ENCODE assay signal across 21 cellular contexts in the genomic region with DNA sequence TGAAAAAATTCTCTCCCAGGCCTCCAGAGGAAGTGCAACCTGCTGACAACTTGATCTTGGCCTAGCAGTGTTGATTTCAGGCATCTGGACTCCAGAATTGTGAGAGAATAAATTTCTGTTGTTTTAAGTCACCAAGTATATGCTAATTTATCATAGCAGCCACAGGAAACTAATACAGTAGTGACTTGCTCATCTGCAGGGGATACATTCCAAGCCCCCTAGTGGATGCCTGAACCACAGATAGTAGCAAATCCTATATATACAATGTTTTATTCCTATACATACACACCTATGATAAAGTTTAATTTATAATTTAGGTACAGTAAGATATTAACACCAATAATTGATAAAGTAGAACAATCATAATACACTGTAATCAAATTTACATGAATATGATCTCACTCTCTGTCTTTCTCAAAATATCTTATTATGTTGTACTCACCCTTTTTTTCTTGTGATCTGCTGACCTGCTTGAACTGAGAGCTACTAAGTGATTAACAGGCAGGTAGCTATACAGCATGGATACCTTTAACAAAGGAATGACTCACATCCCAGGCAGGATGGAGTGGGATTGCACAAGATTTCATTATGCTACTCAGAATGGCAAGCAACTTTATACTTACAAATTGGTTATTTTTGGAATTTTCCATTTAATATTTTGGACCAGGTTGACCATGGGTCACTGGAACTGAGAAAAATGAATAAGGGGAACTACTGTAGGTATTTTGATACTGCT.
DNase-seq lines count a peak whose midpoint lies in the region; ATAC-seq, FAIRE-seq and TF ChIP-seq lines count a peak whose summit lies in the region.
"Had no signal": no experiment of that assay in that cellular context is flagged by ENCODE, and none has a peak within 500 bp of the region (broad histone marks: within the 10 kb centered on the region; RNA-seq: fewer than 3 reads in every experiment).

No MANE protein-coding gene starts in this region.

- ATAC-seq in SK-N-SH treated with all-trans-retinoic acid at 6 μM for 48 hours = no peak
- peak; percentile 97 for ATAC-seq in foreskin keratinocyte
- ATAC-seq: activated T-cell treated with anti-CD3 and anti-CD28 coated beads, Interleukin-2, amount 50 U/mL, for 4 hours; stimulated activated naive B cell treated with anti-CD40 and anti-IgM and Interleukin-4, amounts not matched to agents 10 μg/mL and 1 μg/mL and 100 μg/mL, for 72 hours had no signal

- no peaks in the 10 kb centered on the region for H3F3A ChIP-seq in SK-N-SH (replicated peaks; ENCODE audit: insufficient read depth)

- H3K9me2 ChIP-seq in SK-N-SH = no peaks in the 10 kb centered on the region

- no peak overlapping the region for H3K9ac ChIP-seq in SK-N-SH
- H3K9ac ChIP-seq: parathyroid adenoma had no signal

- H3K4me1 ChIP-seq in SK-N-SH (ENCODE audit: control insufficient read depth in 1 of 2, insufficient read depth in 2 of 2, low read depth in 1 of 2, low read length in 1 of 2) (no peaks in the 10 kb centered on the region), foreskin keratinocyte (peaks cover 5% of the 10 kb centered on the region)
- H3K4me1 ChIP-seq: parathyroid adenoma, transverse colon had no signal

- no peak for FAIRE-seq in urothelium cell line (lab: Jason Lieb, UNC)

- H3K27ac ChIP-seq in SK-N-SH (ENCODE audit: low read depth in 2 of 2, low read length in 1 of 2) (no peak overlapping the region), RWPE1 (no peak overlapping the region), foreskin keratinocyte (no peak overlapping the region)
- H3K27ac ChIP-seq: cardiac muscle cell, parathyroid adenoma, transverse colon had no signal

- no peak overlapping the region for H3K4me2 ChIP-seq in SK-N-SH

- no peak overlapping the region for H3K4me3 ChIP-seq in SK-N-SH (ENCODE audit: low read depth in 2 of 2, low read length in 1 of 2)
- H3K4me3 ChIP-seq: cardiac muscle cell, transverse colon had no signal

- H3K27me3 ChIP-seq in SK-N-SH (ENCODE audit: insufficient read depth) (no peaks in the 10 kb centered on the region), foreskin keratinocyte (peaks cover 2% of the 10 kb centered on the region)
- H3K27me3 ChIP-seq: cardiac muscle cell, transverse colon had no signal

- no peaks in the 10 kb centered on the region for H4K20me1 ChIP-seq in SK-N-SH (ENCODE audit: insufficient read depth)

- no peaks in the 10 kb centered on the region for H3K79me2 ChIP-seq in SK-N-SH (ENCODE audit: insufficient read depth)
- H3K79me2 ChIP-seq: parathyroid adenoma had no signal

- POLR2A ChIA-PET in SK-N-SH (lab: Yijun Ruan, JAX) = no interaction called here
- POLR2A ChIA-PET in RWPE1 (lab: Yijun Ruan, JAX; ENCODE audit: low non-redundant PET) = no interaction called here

- CTCF ChIA-PET in SK-N-SH (lab: Yijun Ruan, JAX) = interaction anchor here (1.6 kb wide), 1 partner anchor 22 kb away, joined by 5 read pairs; no protein-coding TSS in a partner anchor
- CTCF ChIA-PET in RWPE1 (lab: Yijun Ruan, JAX) = interaction anchor here (0.6 kb wide), 1 partner anchor 120 kb away, joined by 4 read pairs; no protein-coding TSS in a partner anchor

- no peak for TF ChIP-seq RAD21 in SK-N-SH (IDR thresholded peaks at IDR 0.05; ENCODE audit: low read length)

- H3K9me3 ChIP-seq in SK-N-SH = no peaks in the 10 kb centered on the region
- H3K9me3 ChIP-seq: transverse colon had no signal

- no peak for TF ChIP-seq EP300 in SK-N-SH (IDR thresholded peaks at IDR 0.05; ENCODE audit: borderline replicate concordance in 1 of 2, low read depth in 1 of 2, low read length in 1 of 2)

- H3K36me3 ChIP-seq in SK-N-SH (replicated peaks in 1 of 2; ENCODE audit: control insufficient read depth in 1 of 2, insufficient read depth in 2 of 2, low read length in 1 of 2) = no peaks in the 10 kb centered on the region
- H3K36me3 ChIP-seq: cardiac muscle cell, transverse colon had no signal

- H2AFZ ChIP-seq in SK-N-SH (ENCODE audit: low read depth) = no peak overlapping the region
- H2AFZ ChIP-seq: parathyroid adenoma had no signal

- DNase-seq in SK-N-SH (no peak), RWPE1 (ENCODE audit: low spot score) (peak; percentile 64), foreskin keratinocyte (peak; percentile 71 to 88), urothelium cell line (ENCODE audit: low spot score) (peak; percentile 16), NCI-H510A (lab: John Stamatoyannopoulos, UW) (no peak), germinal center (ENCODE audit: low spot score) (no peak), NCI-H1092 (lab: John Stamatoyannopoulos, UW) (no peak)
- DNase-seq: activated CD4-positive, alpha-beta T cell treated with anti-CD3 and anti-CD28 coated beads, Interleukin-2, amount 50 U/mL, for 48 hours; activated naive CD8-positive, alpha-beta T cell treated with anti-CD3 and anti-CD28 coated beads, Interleukin-2, amount 10 ng/mL, durations not matched to agents 7 days and 5 days; activated T-cell treated with anti-CD3 and anti-CD28 coated beads, Interleukin-2, amount 50 U/mL, for 4 hours; C1 segment of cervical spinal cord; DMS79; effector memory CD4-positive, alpha-beta T cell; NCI-H1694 treated with DMSO at 0.1 percent for 48 hours; NCI-H510A treated with DMSO at 0.1 percent for 48 hours; stimulated activated CD4-positive, alpha-beta T cell treated with anti-CD3 and anti-CD28 coated beads, Interleukin-12 subunit alpha, Interleukin-12 subunit beta, amount 100 ng/mL, for 4 hours; stimulated activated naive B cell treated with anti-CD40 and anti-IgM and Interleukin-4, amounts not matched to agents 10 μg/mL and 1 μg/mL and 100 μg/mL, for 72 hours; transverse colon had no signal

- TF ChIP-seq CTCF in SK-N-SH (IDR thresholded peaks at IDR 0.05) (peak; percentile 32), RWPE1 (conservative IDR thresholded peaks at IDR 0.05; ENCODE audit: low read depth) (no peak), foreskin keratinocyte (conservative IDR thresholded peaks at IDR 0.05) (peak; percentile 36)

TF ChIP-seq in SK-N-SH, 30 proteins besides CTCF, POLR2A, EP300 and RAD21 (continues in another document):
- TF ChIP-seq TCF12 (IDR thresholded peaks at IDR 0.05) (no peak), YY1 (IDR thresholded peaks at IDR 0.05; ENCODE audit: low read depth) (no peak), GATA2 (CRISPR knock-in tag; IDR thresholded peaks at IDR 0.05) (no peak), TAF1 (IDR thresholded peaks at IDR 0.05; ENCODE audit: borderline replicate concordance, low read depth, low read length) (no peak), SIN3A (IDR thresholded peaks at IDR 0.05; ENCODE audit: borderline replicate concordance, low read depth, low read length) (no peak)
- TF ChIP-seq, protein P1, sequence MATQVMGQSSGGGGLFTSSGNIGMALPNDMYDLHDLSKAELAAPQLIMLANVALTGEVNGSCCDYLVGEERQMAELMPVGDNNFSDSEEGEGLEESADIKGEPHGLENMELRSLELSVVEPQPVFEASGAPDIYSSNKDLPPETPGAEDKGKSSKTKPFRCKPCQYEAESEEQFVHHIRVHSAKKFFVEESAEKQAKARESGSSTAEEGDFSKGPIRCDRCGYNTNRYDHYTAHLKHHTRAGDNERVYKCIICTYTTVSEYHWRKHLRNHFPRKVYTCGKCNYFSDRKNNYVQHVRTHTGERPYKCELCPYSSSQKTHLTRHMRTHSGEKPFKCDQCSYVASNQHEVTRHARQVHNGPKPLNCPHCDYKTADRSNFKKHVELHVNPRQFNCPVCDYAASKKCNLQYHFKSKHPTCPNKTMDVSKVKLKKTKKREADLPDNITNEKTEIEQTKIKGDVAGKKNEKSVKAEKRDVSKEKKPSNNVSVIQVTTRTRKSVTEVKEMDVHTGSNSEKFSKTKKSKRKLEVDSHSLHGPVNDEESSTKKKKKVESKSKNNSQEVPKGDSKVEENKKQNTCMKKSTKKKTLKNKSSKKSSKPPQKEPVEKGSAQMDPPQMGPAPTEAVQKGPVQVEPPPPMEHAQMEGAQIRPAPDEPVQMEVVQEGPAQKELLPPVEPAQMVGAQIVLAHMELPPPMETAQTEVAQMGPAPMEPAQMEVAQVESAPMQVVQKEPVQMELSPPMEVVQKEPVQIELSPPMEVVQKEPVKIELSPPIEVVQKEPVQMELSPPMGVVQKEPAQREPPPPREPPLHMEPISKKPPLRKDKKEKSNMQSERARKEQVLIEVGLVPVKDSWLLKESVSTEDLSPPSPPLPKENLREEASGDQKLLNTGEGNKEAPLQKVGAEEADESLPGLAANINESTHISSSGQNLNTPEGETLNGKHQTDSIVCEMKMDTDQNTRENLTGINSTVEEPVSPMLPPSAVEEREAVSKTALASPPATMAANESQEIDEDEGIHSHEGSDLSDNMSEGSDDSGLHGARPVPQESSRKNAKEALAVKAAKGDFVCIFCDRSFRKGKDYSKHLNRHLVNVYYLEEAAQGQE (IDR thresholded peaks at IDR 0.05; ENCODE audit: low read depth, low read length) = no peak

TF ChIP-seq in SK-N-SH treated with all-trans-retinoic acid at 6 μM for 48 hours, 23 proteins besides CTCF, POLR2A, EP300 and RAD21 (continues in another document):
- TF ChIP-seq PPARA (CRISPR knock-in tag; IDR thresholded peaks at IDR 0.05; ENCODE audit: borderline replicate concordance) (no peak), SNAI2 (CRISPR knock-in tag; IDR thresholded peaks at IDR 0.05) (no peak), TOX (CRISPR knock-in tag; IDR thresholded peaks at IDR 0.05; ENCODE audit: borderline replicate concordance) (no peak), ZC3H10 (CRISPR knock-in tag; IDR thresholded peaks at IDR 0.05) (no peak), ESRRG (CRISPR knock-in tag; IDR thresholded peaks at IDR 0.05) (no peak), ZNF70 (CRISPR knock-in tag; IDR thresholded peaks at IDR 0.05) (no peak), POU6F1 (CRISPR knock-in tag; IDR thresholded peaks at IDR 0.05; ENCODE audit: borderline replicate concordance, low read depth) (no peak), ISL1 (CRISPR knock-in tag; IDR thresholded peaks at IDR 0.05) (no peak)

Comparison
In these comparisons a context has a peak if more than half of its experiments do, and no peak if none do; other contexts are left out.
1. DNase-seq: peak in RWPE1 (single experiment), foreskin keratinocyte (2 of 2) and urothelium cell line (single experiment); none in SK-N-SH (single experiment), NCI-H510A (single experiment), germinal center (single experiment) and NCI-H1092 (single experiment).